Comparison of ENCODE assay signal across 24 cellular contexts in the genomic region with DNA sequence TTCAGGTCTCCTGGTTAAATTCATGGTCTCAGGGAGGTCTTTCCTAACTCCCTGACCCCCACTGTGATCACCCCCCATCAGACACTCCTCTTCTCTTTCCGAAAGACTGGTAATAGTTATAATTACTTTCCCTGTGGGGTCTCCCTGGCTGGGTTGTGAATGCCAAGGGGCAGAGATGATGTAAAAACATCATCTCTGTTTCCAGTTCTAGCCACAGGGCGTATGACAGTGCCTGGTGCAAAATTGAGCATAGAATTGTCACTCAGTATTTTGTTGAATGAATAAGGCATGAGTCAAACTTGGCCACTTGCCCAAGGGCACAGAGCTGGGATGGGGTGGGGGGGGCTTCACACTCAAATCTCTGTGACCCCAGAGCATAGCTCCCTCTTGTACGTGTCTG.
A peak's percentile ranks its signal among the peaks of the same experiment; 100 is the strongest.
DNase-seq lines count a peak whose midpoint lies in the region; FAIRE-seq and TF ChIP-seq lines count a peak whose summit lies in the region.
"Had no signal": no experiment of that assay in that cellular context is flagged by ENCODE, and none has a peak within 500 bp of the region (broad histone marks: within the 10 kb centered on the region; RNA-seq: fewer than 3 reads in every experiment).

No MANE protein-coding gene starts in this region.

- no peaks in the 10 kb centered on the region for H3K36me3 Mint-ChIP-seq in MCF 10A (ENCODE audit: insufficient read depth, unreplicated experiment)
- no peaks in the 10 kb centered on the region for H3K36me3 Mint-ChIP-seq in activated naive CD4-positive, alpha-beta T cell treated with anti-CD3 and anti-CD28 coated beads, Interleukin-2, amount 10 ng/mL, durations not matched to agents 7 days and 5 days
- H3K36me3 Mint-ChIP-seq: mesothelial cell of epicardium; naive thymus-derived CD8-positive, alpha-beta T cell had no signal

- TF ChIP-seq CTCF in MCF 10A (IDR thresholded peaks at IDR 0.05; ENCODE audit: unreplicated experiment) = no peak
- TF ChIP-seq CTCF in breast epithelium (IDR thresholded peaks at IDR 0.05) = no peak
- TF ChIP-seq CTCF in endothelial cell of umbilical vein (IDR thresholded peaks at IDR 0.05; ENCODE audit: extremely low read depth in 1 of 2, insufficient read depth in 1 of 2, low read depth in 1 of 2, low read length in 2 of 2) = no peak

- no peak overlapping the region for H3K4me2 ChIP-seq in endothelial cell of umbilical vein (ENCODE audit: insufficient read depth, low read length)
- H3K4me2 ChIP-seq: smooth muscle cell had no signal

- peaks cover 29% of the 10 kb centered on the region for H3K4me1 Mint-ChIP-seq in MCF 10A (ENCODE audit: insufficient read depth, unreplicated experiment)
- H3K4me1 Mint-ChIP-seq in activated naive CD4-positive, alpha-beta T cell treated with anti-CD3 and anti-CD28 coated beads, Interleukin-2, amount 10 ng/mL, durations not matched to agents 7 days and 5 days = no peaks in the 10 kb centered on the region
- H3K4me1 Mint-ChIP-seq: activated CD4-positive, alpha-beta T cell treated with anti-CD3 and anti-CD28 coated beads, Interleukin-2, amount 10 ng/mL, durations not matched to agents 24 days and 14 days; B cell; central memory CD8-positive, alpha-beta T cell; naive thymus-derived CD8-positive, alpha-beta T cell had no signal

- no peak overlapping the region for H2AFZ ChIP-seq in endothelial cell of umbilical vein (ENCODE audit: low read depth, low read length)

- TF ChIP-seq POLR2A in breast epithelium (IDR thresholded peaks at IDR 0.05) (no peak), endothelial cell of umbilical vein (IDR thresholded peaks at IDR 0.05; ENCODE audit: low read depth, low read length) (no peak)

- no peak overlapping the region for H3K9ac ChIP-seq in endothelial cell of umbilical vein (replicated peaks; ENCODE audit: extremely low read depth, insufficient read depth, low read length)

- no peaks in the 10 kb centered on the region for H3K27me3 Mint-ChIP-seq in MCF 10A (ENCODE audit: insufficient read depth, unreplicated experiment)
- H3K27me3 Mint-ChIP-seq in activated naive CD4-positive, alpha-beta T cell treated with anti-CD3 and anti-CD28 coated beads, Interleukin-2, amount 10 ng/mL, durations not matched to agents 7 days and 5 days = no peaks in the 10 kb centered on the region
- H3K27me3 Mint-ChIP-seq: B cell had no signal

- H3K27ac ChIP-seq in breast epithelium (no peak overlapping the region), endothelial cell of umbilical vein (ENCODE audit: insufficient read depth, low read depth, low read length) (no peak overlapping the region)
- H3K27ac ChIP-seq: left lung, ovary, upper lobe of left lung had no signal

- CTCF ChIA-PET in MCF 10A (lab: Yijun Ruan, JAX) (interaction anchor here (0.6 kb wide), 1 partner anchor 342 kb away, joined by 3 read pairs; no protein-coding TSS in a partner anchor), endothelial cell of umbilical vein (lab: Charles Lee) (interaction anchor here (1.8 kb wide), 1 partner anchor 9 kb away, joined by 7 read pairs; no protein-coding TSS in a partner anchor)
- CTCF ChIA-PET in activated naive CD4-positive, alpha-beta T cell treated with anti-CD3 and anti-CD28 coated beads, Interleukin-2, amount 10 ng/mL, durations not matched to agents 7 days and 5 days (lab: Charles Lee) = no interaction called here

- no peaks in the 10 kb centered on the region for H4K20me1 ChIP-seq in endothelial cell of umbilical vein (replicated peaks; ENCODE audit: control insufficient read depth, extremely low read depth, insufficient read depth, low read length)

- no peak overlapping the region for H3K4me3 Mint-ChIP-seq in MCF 10A (ENCODE audit: unreplicated experiment)
- no peak overlapping the region for H3K4me3 Mint-ChIP-seq in activated naive CD4-positive, alpha-beta T cell treated with anti-CD3 and anti-CD28 coated beads, Interleukin-2, amount 10 ng/mL, durations not matched to agents 7 days and 5 days
- H3K4me3 Mint-ChIP-seq: activated CD4-positive, alpha-beta T cell treated with anti-CD3 and anti-CD28 coated beads, Interleukin-2, amount 10 ng/mL, durations not matched to agents 24 days and 14 days; B cell; central memory CD8-positive, alpha-beta T cell; mesothelial cell of epicardium; naive thymus-derived CD8-positive, alpha-beta T cell had no signal

- H3K9me3 ChIP-seq in breast epithelium (no peaks in the 10 kb centered on the region), endothelial cell of umbilical vein (replicated peaks; ENCODE audit: control insufficient read depth, insufficient read depth, low read length) (no peaks in the 10 kb centered on the region)
- H3K9me3 ChIP-seq: left lung, ovary, upper lobe of left lung had no signal

- POLR2A ChIA-PET in MCF 10A (lab: Yijun Ruan, JAX) (no interaction called here), endothelial cell of umbilical vein (lab: Charles Lee) (no interaction called here)

- FAIRE-seq in endothelial cell of umbilical vein (lab: Jason Lieb, UNC) (peak; percentile 67), urothelium cell line (lab: Jason Lieb, UNC) (no peak)
- FAIRE-seq: RCC 7860 had no signal

- intact Hi-C loops in MCF 10A (cut with micrococcal nuclease) (no loop called here), breast epithelium (cut with DNase I; ENCODE audit: low total_unique reads) (no loop called here), endothelial cell of umbilical vein (cut with micrococcal nuclease) (no loop called here)

- H3K4me3 ChIP-seq in breast epithelium (no peak overlapping the region), endothelial cell of umbilical vein (replicated peaks in 1 of 3; ENCODE audit: insufficient read depth in 1 of 3, low read depth in 1 of 3, low read length in 3 of 3) (no peak overlapping the region)
- H3K4me3 ChIP-seq: left lung, ovary, smooth muscle cell, upper lobe of left lung had no signal

- H3K79me2 ChIP-seq in endothelial cell of umbilical vein (ENCODE audit: control insufficient read depth, insufficient read depth, low read length) = peaks cover 3% of the 10 kb centered on the region

- DNase-seq in MCF 10A (ENCODE audit: unreplicated experiment) (peak; percentile 30), breast epithelium (ENCODE audit: low spot score in 2 of 2) (no peak), RPMI7951 (ENCODE audit: low read depth) (peak; percentile 76), endothelial cell of umbilical vein (ENCODE audit: low read depth, low spot score) (no peak), urothelium cell line (ENCODE audit: low spot score) (peak; percentile 29), DMS 273 treated with DMSO at 0.1 percent for 48 hours (lab: John Stamatoyannopoulos, UW) (no peak)
- DNase-seq in activated naive CD4-positive, alpha-beta T cell treated with Interleukin-2 at 50 U/mL for 16 hours = no peak
- no peak for DNase-seq in activated naive CD4-positive, alpha-beta T cell treated with anti-CD3 and anti-CD28 coated beads, Interleukin-2, amount 10 ng/mL, durations not matched to agents 7 days and 5 days
- DNase-seq: activated CD4-positive, alpha-beta T cell treated with anti-CD3 and anti-CD28 coated beads, Interleukin-2, amount 10 ng/mL, durations not matched to agents 24 days and 14 days; activated naive CD4-positive, alpha-beta T cell treated with anti-CD3 and anti-CD28 coated beads, Interleukin-2, amount 50 U/mL, for 16 hours; activated T-cell treated with anti-CD3 and anti-CD28 coated beads, Interleukin-2, amount 50 U/mL, for 48 hours; left lung; naive thymus-derived CD8-positive, alpha-beta T cell; NCI-H146; ovary; retina; stimulated activated CD4-positive, alpha-beta T cell treated with anti-CD3 and anti-CD28 coated beads, Interleukin-2, amount 100 ng/mL, for 24 hours; T-helper 2 cell; upper lobe of left lung had no signal

- BruUV-seq in MCF 10A (replicated peaks; lab: Mats Ljungman, UMichigan) = no TSS peak
- BruUV-seq in endothelial cell of umbilical vein (replicated peaks; lab: Mats Ljungman, UMichigan) = no TSS peak

- H3K27me3 ChIP-seq in breast epithelium (no peaks in the 10 kb centered on the region), endothelial cell of umbilical vein (ENCODE audit: control insufficient read depth in 2 of 2, insufficient read depth in 2 of 2, low read length in 2 of 2) (no peaks in the 10 kb centered on the region)
- H3K27me3 ChIP-seq: left lung, ovary, upper lobe of left lung had no signal

- H3K9me3 Mint-ChIP-seq in MCF 10A (ENCODE audit: unreplicated experiment) = no peaks in the 10 kb centered on the region
- H3K9me3 Mint-ChIP-seq in activated naive CD4-positive, alpha-beta T cell treated with anti-CD3 and anti-CD28 coated beads, Interleukin-2, amount 10 ng/mL, durations not matched to agents 7 days and 5 days = no peaks in the 10 kb centered on the region
- H3K9me3 Mint-ChIP-seq: activated CD4-positive, alpha-beta T cell treated with anti-CD3 and anti-CD28 coated beads, Interleukin-2, amount 10 ng/mL, durations not matched to agents 24 days and 14 days; central memory CD8-positive, alpha-beta T cell; naive thymus-derived CD8-positive, alpha-beta T cell had no signal

- dilution Hi-C loops in endothelial cell of umbilical vein (cut with MboI; ENCODE audit: extremely low pct_ligation_motif_present, low sequenced_read_pairs) = no loop called here

- H3K36me3 ChIP-seq in breast epithelium (no peaks in the 10 kb centered on the region), endothelial cell of umbilical vein (ENCODE audit: control insufficient read depth in 2 of 2, extremely low read depth in 1 of 2, insufficient read depth in 2 of 2, low read length in 2 of 2) (no peaks in the 10 kb centered on the region)
- H3K36me3 ChIP-seq: left lung, ovary, upper lobe of left lung had no signal

- H3K4me1 ChIP-seq in breast epithelium = no peaks in the 10 kb centered on the region
- peaks cover 19% of the 10 kb centered on the region for H3K4me1 ChIP-seq in endothelial cell of umbilical vein (ENCODE audit: control insufficient read depth, extremely low read depth, insufficient read depth, low read length)
- H3K4me1 ChIP-seq: left lung, upper lobe of left lung had no signal

- H3K9me1 ChIP-seq in endothelial cell of umbilical vein (replicated peaks; ENCODE audit: control insufficient read depth, extremely low read depth, insufficient read depth, low read length) = no peaks in the 10 kb centered on the region

- no peak overlapping the region for H3K27ac Mint-ChIP-seq in MCF 10A (ENCODE audit: low read depth, unreplicated experiment)
- no peak overlapping the region for H3K27ac Mint-ChIP-seq in activated naive CD4-positive, alpha-beta T cell treated with anti-CD3 and anti-CD28 coated beads, Interleukin-2, amount 10 ng/mL, durations not matched to agents 7 days and 5 days
- H3K27ac Mint-ChIP-seq: activated CD4-positive, alpha-beta T cell treated with anti-CD3 and anti-CD28 coated beads, Interleukin-2, amount 10 ng/mL, durations not matched to agents 24 days and 14 days; B cell; mesothelial cell of epicardium; naive thymus-derived CD8-positive, alpha-beta T cell had no signal

TF ChIP-seq in endothelial cell of umbilical vein, 7 proteins besides CTCF, POLR2A, EP300 and RAD21:
- TF ChIP-seq EZH2 (IDR thresholded peaks at IDR 0.05; ENCODE audit: borderline replicate concordance, low read depth, low read length, severe bottlenecking) = no peak
- TF ChIP-seq JUN (IDR thresholded peaks at IDR 0.05; ENCODE audit: borderline replicate concordance, insufficient read depth, insufficient read length, low read depth) = no peak
- TF ChIP-seq GATA2 (IDR thresholded peaks at IDR 0.05; ENCODE audit: insufficient read depth, insufficient read length, low read depth, low read length) = no peak

Comparison
In these comparisons a context has a peak if more than half of its experiments do, and no peak if none do; other contexts are left out.
1. DNase-seq: peak in MCF 10A (single experiment), RPMI7951 (single experiment) and urothelium cell line (single experiment); none in breast epithelium (0 of 2), endothelial cell of umbilical vein (single experiment), activated naive CD4-positive, alpha-beta T cell treated with Interleukin-2 at 50 U/mL for 16 hours (single experiment), activated naive CD4-positive, alpha-beta T cell treated with anti-CD3 and anti-CD28 coated beads, Interleukin-2, amount 10 ng/mL, durations not matched to agents 7 days and 5 days (single experiment) and DMS 273 treated with DMSO at 0.1 percent for 48 hours (single experiment).